16 cellular contexts compared by ENCODE assay signal in the genomic region with DNA sequence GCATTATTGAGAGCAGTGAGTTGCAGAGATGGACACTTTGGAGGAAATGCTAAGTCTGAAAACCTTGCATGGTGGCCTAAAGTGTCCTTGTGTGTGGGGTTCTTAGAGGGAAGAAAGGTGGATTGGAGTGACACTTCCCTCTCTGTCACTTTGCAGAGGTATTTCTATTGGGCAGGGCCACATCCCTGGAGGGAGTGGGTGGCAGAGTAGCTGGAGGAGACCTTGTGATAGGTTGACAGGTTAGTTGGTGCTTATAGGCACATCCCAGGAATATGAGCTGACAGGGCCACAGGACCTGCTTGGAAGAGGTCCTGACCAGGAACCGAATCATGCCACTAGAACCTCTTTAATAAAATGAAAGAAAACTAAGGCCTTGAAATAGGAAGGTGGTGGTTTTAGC. TPM values are rescaled to one million over a fixed set of nuclear protein-coding genes. Genes with fewer than 3 reads are reported as not detected.
DNase-seq lines count a peak whose midpoint lies in the region; ATAC-seq, FAIRE-seq and TF ChIP-seq lines count a peak whose summit lies in the region.
"Had no signal": no experiment of that assay in that cellular context is flagged by ENCODE, and none has a peak within 500 bp of the region (broad histone marks: within the 10 kb centered on the region; RNA-seq: fewer than 3 reads in every experiment).

No MANE protein-coding gene starts in this region.

- no peak for ATAC-seq in thoracic aorta (ENCODE audit: insufficient number of reproducible peaks, low FRiP score, low read depth)
- ATAC-seq: CD8-positive, alpha-beta T cell had no signal

- TF ChIP-seq CTCF in astrocyte (IDR thresholded peaks at IDR 0.05; ENCODE audit: insufficient read depth, low read depth, low read length) = no peak
- no peak for TF ChIP-seq CTCF in thoracic aorta (IDR thresholded peaks at IDR 0.05)

- no peak overlapping the region for H3K4me3 Mint-ChIP-seq in astrocyte (ENCODE audit: unreplicated experiment)
- H3K4me3 Mint-ChIP-seq: activated B cell treated with CpG ODN at 0.5 μM for 24 hours; CD8-positive, alpha-beta T cell; memory B cell; T-helper 1 cell treated with Interleukin-12 subunit alpha and Interleukin-12 subunit beta and Interleukin-4 antibody, amounts not matched to agents 30 μg/mL and 1 μg/mL, for 36 hours had no signal

- no peak for FAIRE-seq in astrocyte (lab: Jason Lieb, UNC)

- H3K9me3 ChIP-seq in astrocyte (ENCODE audit: insufficient read depth, low read depth, low read length) (no peaks in the 10 kb centered on the region), muscle layer of duodenum (ENCODE audit: control insufficient read depth in 1 of 2, low read length in 2 of 2) (no peaks in the 10 kb centered on the region), thoracic aorta (no peaks in the 10 kb centered on the region)
- H3K9me3 ChIP-seq: spleen had no signal

- peaks cover 28% of the 10 kb centered on the region for H3K79me2 ChIP-seq in astrocyte (ENCODE audit: insufficient read depth, low read length)

- H3K4me1 ChIP-seq in astrocyte (ENCODE audit: insufficient read depth, low read length) (peaks cover 49% of the 10 kb centered on the region), muscle layer of duodenum (ENCODE audit: control insufficient read depth in 1 of 2, insufficient read depth in 2 of 2, low read length in 2 of 2) (peaks cover 0 to 58% of the 10 kb centered on the region in 2 donors), thoracic aorta (ENCODE audit: control insufficient read depth in 1 of 2, low read depth in 2 of 2) (peaks cover 8 to 65% of the 10 kb centered on the region in 2 donors)

- H3K4me2 ChIP-seq in astrocyte (ENCODE audit: low read length) = no peak overlapping the region

- no peak overlapping the region for H3K4me3 ChIP-seq in astrocyte (ENCODE audit: insufficient read depth, low read depth, low read length)
- no peak overlapping the region for H3K4me3 ChIP-seq in muscle layer of duodenum (ENCODE audit: low read depth in 1 of 2, low read length in 2 of 2)
- H3K4me3 ChIP-seq in thoracic aorta = no peak overlapping the region
- H3K4me3 ChIP-seq: spleen had no signal

- H3K9me3 Mint-ChIP-seq in astrocyte (ENCODE audit: unreplicated experiment) = no peaks in the 10 kb centered on the region
- H3K9me3 Mint-ChIP-seq: activated B cell treated with CpG ODN at 0.5 μM for 24 hours; CD8-positive, alpha-beta T cell; memory B cell; T-helper 1 cell treated with Interleukin-12 subunit alpha and Interleukin-12 subunit beta and Interleukin-4 antibody, amounts not matched to agents 30 μg/mL and 1 μg/mL, for 36 hours had no signal

- H4K20me1 ChIP-seq in astrocyte (ENCODE audit: insufficient read depth, low read length) = peaks cover 14% of the 10 kb centered on the region

- no peaks in the 10 kb centered on the region for H3K27me3 ChIP-seq in astrocyte (ENCODE audit: insufficient read depth, low read length)
- H3K27me3 ChIP-seq in muscle layer of duodenum (ENCODE audit: low read depth, low read length) = peaks cover 16% of the 10 kb centered on the region
- H3K27me3 ChIP-seq in thoracic aorta (replicated peaks; ENCODE audit: insufficient read depth) = no peaks in the 10 kb centered on the region
- H3K27me3 ChIP-seq: brain microvascular endothelial cell had no signal

- no peaks in the 10 kb centered on the region for H3K36me3 Mint-ChIP-seq in astrocyte (ENCODE audit: low read depth, unreplicated experiment)
- H3K36me3 Mint-ChIP-seq: CD8-positive, alpha-beta T cell; memory B cell had no signal

- no peak overlapping the region for H3K9ac ChIP-seq in astrocyte (ENCODE audit: low read length)

- DNase-seq in NCI-H345 (lab: John Stamatoyannopoulos, UW) (peak; percentile 35), NCI-H345 treated with DMSO at 0.1 percent for 48 hours (lab: John Stamatoyannopoulos, UW; ENCODE audit: unreplicated experiment) (no peak), astrocyte (ENCODE audit: low read depth) (no peak), thoracic aorta (ENCODE audit: low spot score) (no peak), kidney tubule cell (ENCODE audit: low spot score) (no peak), NCI-H446 treated with DMSO at 0.1 percent for 48 hours (lab: John Stamatoyannopoulos, UW) (no peak), NCI-H446 (lab: John Stamatoyannopoulos, UW) (no peak)
- DNase-seq: activated B cell treated with CpG ODN at 0.5 μM for 24 hours; CD8-positive, alpha-beta T cell; GF-D8; spleen; stimulated activated naive CD4-positive, alpha-beta T cell treated with Interleukin-2 at 50 U/mL for 16 hours had no signal

- no peaks in the 10 kb centered on the region for H3K36me3 ChIP-seq in astrocyte (ENCODE audit: insufficient read depth, low read length)
- no peaks in the 10 kb centered on the region for H3K36me3 ChIP-seq in muscle layer of duodenum (ENCODE audit: control insufficient read depth in 1 of 2, insufficient read depth in 2 of 2, low read length in 2 of 2)
- H3K36me3 ChIP-seq in thoracic aorta = no peaks in the 10 kb centered on the region
- H3K36me3 ChIP-seq: brain microvascular endothelial cell, spleen had no signal

- H3K4me1 Mint-ChIP-seq in astrocyte (ENCODE audit: low read depth, unreplicated experiment) = peaks cover 21% of the 10 kb centered on the region

- no peak overlapping the region for H3K27ac ChIP-seq in astrocyte (ENCODE audit: low read depth, low read length)
- H3K27ac ChIP-seq in muscle layer of duodenum (ENCODE audit: low read length) = peak overlapping the region; percentile 13
- peak overlapping the region; percentile 89 to 92 for H3K27ac ChIP-seq in thoracic aorta
- H3K27ac ChIP-seq: brain microvascular endothelial cell had no signal

- H3K27me3 Mint-ChIP-seq in astrocyte (ENCODE audit: low read depth, unreplicated experiment) = no peaks in the 10 kb centered on the region

- peak overlapping the region; percentile 67 for H3K27ac Mint-ChIP-seq in astrocyte (ENCODE audit: unreplicated experiment)
- H3K27ac Mint-ChIP-seq: activated B cell treated with CpG ODN at 0.5 μM for 24 hours; CD8-positive, alpha-beta T cell; memory B cell; T-helper 1 cell treated with Interleukin-12 subunit alpha and Interleukin-12 subunit beta and Interleukin-4 antibody, amounts not matched to agents 30 μg/mL and 1 μg/mL, for 36 hours had no signal

- H2AFZ ChIP-seq in astrocyte (ENCODE audit: low read depth, low read length) = no peak overlapping the region

RNA-seq across cellular contexts. Expression of gene IGFBP5, which starts 1.0 kb away (rescaled TPM):
- total RNA-seq in astrocyte = 422 and 452 TPM in 2 replicates
- 1,000 to 10,000 TPM in 1 of 2 donors, 100 to 1,000 TPM in 1; 482 to 2,105 TPM for total RNA-seq in thoracic aorta
- total RNA-seq: activated B cell treated with CpG ODN at 0.5 μM for 24 hours; CD8-positive, alpha-beta T cell had no signal
